In genomic region chr3:123960791-123961507, GRCh38 we compare ENCODE assay signal across 8 cellular contexts. TPM values are rescaled to one million over a fixed set of nuclear protein-coding genes. Genes with fewer than 3 reads are reported as not detected.
DNase-seq lines count a peak whose midpoint lies in the region; TF ChIP-seq lines count a peak whose summit lies in the region.

A gene with protein sequence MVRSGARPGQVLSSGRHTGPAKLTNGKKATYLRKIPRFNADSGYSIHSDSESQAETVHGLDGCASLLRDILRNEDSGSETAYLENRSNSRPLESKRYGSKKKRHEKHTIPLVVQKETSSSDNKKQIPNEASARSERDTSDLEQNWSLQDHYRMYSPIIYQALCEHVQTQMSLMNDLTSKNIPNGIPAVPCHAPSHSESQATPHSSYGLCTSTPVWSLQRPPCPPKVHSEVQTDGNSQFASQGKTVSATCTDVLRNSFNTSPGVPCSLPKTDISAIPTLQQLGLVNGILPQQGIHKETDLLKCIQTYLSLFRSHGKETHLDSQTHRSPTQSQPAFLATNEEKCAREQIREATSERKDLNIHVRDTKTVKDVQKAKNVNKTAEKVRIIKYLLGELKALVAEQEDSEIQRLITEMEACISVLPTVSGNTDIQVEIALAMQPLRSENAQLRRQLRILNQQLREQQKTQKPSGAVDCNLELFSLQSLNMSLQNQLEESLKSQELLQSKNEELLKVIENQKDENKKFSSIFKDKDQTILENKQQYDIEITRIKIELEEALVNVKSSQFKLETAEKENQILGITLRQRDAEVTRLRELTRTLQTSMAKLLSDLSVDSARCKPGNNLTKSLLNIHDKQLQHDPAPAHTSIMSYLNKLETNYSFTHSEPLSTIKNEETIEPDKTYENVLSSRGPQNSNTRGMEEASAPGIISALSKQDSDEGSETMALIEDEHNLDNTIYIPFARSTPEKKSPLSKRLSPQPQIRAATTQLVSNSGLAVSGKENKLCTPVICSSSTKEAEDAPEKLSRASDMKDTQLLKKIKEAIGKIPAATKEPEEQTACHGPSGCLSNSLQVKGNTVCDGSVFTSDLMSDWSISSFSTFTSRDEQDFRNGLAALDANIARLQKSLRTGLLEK (minus strand): TSS chr3:123961229. CDS start chr3:123961173, 56 bp downstream.

- H3K4me2 ChIP-seq in mesenchymal stem cell (ENCODE audit: low read length, poor library complexity, severe bottlenecking): peak within 1 kb of the TSS; percentile 93

- peak within 1 kb of the TSS; percentile 98 for H4K8ac ChIP-seq in mesenchymal stem cell (ENCODE audit: low read length)

- H3K4me3 ChIP-seq in endocrine pancreas (ENCODE audit: control insufficient read depth, insufficient read depth, low read length) (peak within 1 kb of the TSS; percentile 97), mesenchymal stem cell (ENCODE audit: insufficient read depth in 1 of 2, low read depth in 1 of 2, low read length in 2 of 2) (peak within 1 kb of the TSS; percentile 84 to 98)

- H3K27me3 ChIP-seq in endocrine pancreas (ENCODE audit: control insufficient read depth, insufficient read depth, low read length) (no peaks in the 10 kb centered on the region), mesenchymal stem cell (ENCODE audit: control insufficient read depth in 1 of 2, insufficient read depth in 1 of 2, low read length in 2 of 2) (peaks cover 0 to 4% of the 10 kb centered on the region in 2 experiments)

- DNase-seq in COLO668 (lab: John Stamatoyannopoulos, UW; ENCODE audit: unreplicated experiment): peak; percentile 91
- DNase-seq in GM20000 (ENCODE audit: low spot score): peak; percentile 58
- peak; percentile 97 for DNase-seq in HT1080 (ENCODE audit: low read depth)
- DNase-seq in NOMO-1 treated with dmso at 0.1 percent for 144 hours (lab: John Stamatoyannopoulos, UW; ENCODE audit: unreplicated experiment): peak; percentile 93
- peak; percentile 48 to 55 for DNase-seq in activated CD8-positive, alpha-beta memory T cell treated with anti-CD3 and anti-CD28 coated beads for 4 hours (ENCODE audit: low read depth in 2 of 2)
- peak; percentile 98 for DNase-seq in mesenchymal stem cell
- DNase-seq in stimulated activated CD8-positive, alpha-beta memory T cell treated with anti-CD3 and anti-CD28 coated beads, Interleukin-12 subunit alpha, Interleukin-12 subunit beta, amount 100 ng/mL, for 24 hours (ENCODE audit: extremely low read depth): peak; percentile 56

- no peak within 1 kb of the TSS for H2BK12ac ChIP-seq in mesenchymal stem cell (ENCODE audit: low read length in 2 of 2)

- H3K4me1 ChIP-seq in endocrine pancreas (ENCODE audit: control insufficient read depth, insufficient read depth, low read length) (peaks cover 9% of the 10 kb centered on the region), mesenchymal stem cell (ENCODE audit: control insufficient read depth, insufficient read depth, low read depth, low read length) (peaks cover 2% of the 10 kb centered on the region)

- peak within 1 kb of the TSS; percentile 83 for H2BK15ac ChIP-seq in mesenchymal stem cell (ENCODE audit: low read depth, poor library complexity, severe bottlenecking)

- H2AFZ ChIP-seq in mesenchymal stem cell (ENCODE audit: low read depth, low read length): peak within 1 kb of the TSS; percentile 54

- H3K27ac ChIP-seq in mesenchymal stem cell (ENCODE audit: low read length, poor library complexity, severe bottlenecking): peak within 1 kb of the TSS; percentile 95

- H3K18ac ChIP-seq in mesenchymal stem cell (ENCODE audit: low read depth in 1 of 2, low read length in 2 of 2): peak within 1 kb of the TSS; percentile 13 to 87

- no peak for TF ChIP-seq CTCF in GM20000 (IDR thresholded peaks at IDR 0.05; ENCODE audit: extremely low read depth, missing control alignments)

- peak within 1 kb of the TSS; percentile 86 for H2BK5ac ChIP-seq in mesenchymal stem cell (ENCODE audit: low read depth, low read length, poor library complexity, severe bottlenecking)

- H2AK5ac ChIP-seq in mesenchymal stem cell (ENCODE audit: low read length, severe bottlenecking): no peak within 1 kb of the TSS

- H3K79me1 ChIP-seq in mesenchymal stem cell (replicated peaks; ENCODE audit: low read length, poor library complexity, severe bottlenecking): no peaks in the 10 kb centered on the region

- H3K23ac ChIP-seq in mesenchymal stem cell (ENCODE audit: low read length in 2 of 2): no peak within 1 kb of the TSS

- peak within 1 kb of the TSS; percentile 22 to 64 for H3K4ac ChIP-seq in mesenchymal stem cell (ENCODE audit: low read depth in 1 of 2, low read length in 2 of 2)

- H2BK120ac ChIP-seq in mesenchymal stem cell (ENCODE audit: low read depth, low read length): peak within 1 kb of the TSS; percentile 8

- no peaks in the 10 kb centered on the region for H3K36me3 ChIP-seq in endocrine pancreas (ENCODE audit: control insufficient read depth, insufficient read depth, low read length)
- peaks cover 0 to 3% of the 10 kb centered on the region in 2 experiments for H3K36me3 ChIP-seq in mesenchymal stem cell (ENCODE audit: control insufficient read depth in 1 of 2, insufficient read depth in 2 of 2, low read depth in 1 of 2, low read length in 2 of 2)

- H3K9me3 ChIP-seq in endocrine pancreas (ENCODE audit: control insufficient read depth, low read length) (no peaks in the 10 kb centered on the region), mesenchymal stem cell (ENCODE audit: control insufficient read depth, low read length) (no peaks in the 10 kb centered on the region)

- H3K14ac ChIP-seq in mesenchymal stem cell (ENCODE audit: low read length in 2 of 2): no peak within 1 kb of the TSS

- WGBS in mesenchymal stem cell: under 1% methylated on average over 55 of the region's 55 CpGs

- H3K9ac ChIP-seq in endocrine pancreas (ENCODE audit: control insufficient read depth, insufficient read depth, low read length) (peak within 1 kb of the TSS; percentile 98), mesenchymal stem cell (ENCODE audit: low read length) (peak within 1 kb of the TSS; percentile 99)

- H4K91ac ChIP-seq in mesenchymal stem cell (ENCODE audit: low read length): peak within 1 kb of the TSS; percentile 97

RNA-seq across cellular contexts. Expression of the gene that starts here (rescaled TPM):
- total RNA-seq in HT1080 (2014; rRNA removed; shearing (Covaris generic)): 44.9 and 46.5 TPM in 2 replicates
- polyA plus RNA-seq in HT1080 (2015; cell fraction: cytosol; rRNA removed): 29.3 and 30.2 TPM in 2 replicates
- polyA plus RNA-seq in HT1080 (2015; cell fraction: nucleus; rRNA removed): 454 and 455 TPM in 2 replicates
- 27.9 TPM for polyA plus RNA-seq in mesenchymal stem cell (2013, experiment 1 of 2)
- 27.6 TPM for polyA plus RNA-seq in mesenchymal stem cell (2013, experiment 2 of 2)

Comparison
In these comparisons a context has a peak if more than half of its experiments do, and no peak if none do; other contexts are left out.
1. Peak in every context shown above with its lines: DNase-seq, H3K4me3 ChIP-seq and H3K27ac ChIP-seq.